In the genomic region with DNA sequence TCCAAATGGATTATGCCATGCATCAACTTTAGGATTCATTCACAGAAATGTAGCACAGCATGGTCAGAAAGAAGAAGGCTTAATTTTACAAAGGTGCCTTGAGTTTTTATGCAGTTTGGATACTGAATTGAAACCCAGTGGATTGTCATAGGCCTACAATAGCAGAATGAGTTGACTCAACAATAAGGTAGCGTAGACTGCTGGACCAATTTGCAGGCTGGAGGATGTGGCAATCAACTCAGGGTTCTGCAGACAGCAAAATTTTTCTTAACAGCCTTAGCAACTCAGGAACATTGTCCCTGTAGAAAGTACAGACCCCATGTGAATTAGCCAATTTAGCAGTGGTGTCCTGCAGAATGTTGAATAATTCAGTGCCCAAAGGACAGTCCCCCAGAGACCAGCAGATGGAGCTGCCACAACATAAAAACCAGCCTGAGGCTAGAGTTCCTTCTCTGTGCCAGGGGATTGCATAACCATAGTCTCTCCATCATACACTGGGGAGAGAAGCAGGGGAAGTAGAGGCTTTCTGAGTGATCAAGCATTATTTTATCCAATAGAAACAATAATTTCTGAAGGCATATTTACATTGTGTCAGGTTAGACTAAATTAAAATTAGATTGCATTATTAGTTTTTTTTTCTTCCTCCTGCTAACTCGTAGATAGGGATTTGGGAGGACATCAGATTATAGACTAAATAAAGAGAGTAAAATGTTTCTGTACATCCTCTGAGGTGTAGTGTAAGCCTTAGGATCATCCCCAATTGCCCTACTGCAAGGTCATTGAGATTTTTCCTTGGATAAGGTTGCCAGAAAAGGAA, we compare ENCODE assay signal across 8 cellular contexts. TPM values are rescaled to one million over a fixed set of nuclear protein-coding genes. Genes with fewer than 3 reads are reported as not detected.
A peak's percentile ranks its signal among the peaks of the same experiment; 100 is the strongest.
DNase-seq lines count a peak whose midpoint lies in the region; ATAC-seq and TF ChIP-seq lines count a peak whose summit lies in the region.

No MANE protein-coding gene starts in this region.

- no peaks in the 10 kb centered on the region for H3K9me3 ChIP-seq in neural cell (ENCODE audit: low read length)

- H3K27ac ChIP-seq in VCaP = no peak overlapping the region
- H3K27ac ChIP-seq in neural cell (ENCODE audit: low read length) = no peak overlapping the region

- TF ChIP-seq CTCF in AG04449 (IDR thresholded peaks at IDR 0.05; ENCODE audit: insufficient read depth, low read length, missing control alignments) (peak; percentile 70), GM06990 (IDR thresholded peaks at IDR 0.05; ENCODE audit: insufficient read depth, low read length, poor library complexity, severe bottlenecking) (peak; percentile 50), VCaP (conservative IDR thresholded peaks at IDR 0.05) (peak; percentile 81), fibroblast of pulmonary artery (IDR thresholded peaks at IDR 0.05; ENCODE audit: low read length, missing control alignments) (peak; percentile 81), neural cell (IDR thresholded peaks at IDR 0.05; ENCODE audit: poor library complexity, severe bottlenecking) (peak; percentile 50)

- DNase-seq in AG04449 (ENCODE audit: low read depth, low spot score) (no peak), GM06990 (ENCODE audit: extremely low read depth, insufficient read length) (no peak), NCI-H1694 (lab: John Stamatoyannopoulos, UW) (peak; percentile 10), fibroblast of pulmonary artery (ENCODE audit: low read depth) (peak; percentile 86), cortex of kidney (lab: John Stamatoyannopoulos, UW) (no peak)

- H3K27me3 ChIP-seq in GM06990 (replicated peaks; ENCODE audit: control insufficient read depth, insufficient read depth, low read length) (no peaks in the 10 kb centered on the region), neural cell (ENCODE audit: insufficient read depth, low read depth, low read length) (no peaks in the 10 kb centered on the region)

- no peaks in the 10 kb centered on the region for H3F3A ChIP-seq in neural cell (ENCODE audit: insufficient read depth, low read length, poor library complexity, severe bottlenecking)

- ATAC-seq in HG02763 (IDR thresholded peaks at IDR 0.05; ENCODE audit: unreplicated experiment) = no peak

- no peak overlapping the region for H3K4me3 ChIP-seq in AG04449 (ENCODE audit: low read depth, low read length)
- H3K4me3 ChIP-seq in GM06990 (replicated peaks; ENCODE audit: low read depth, low read length) = no peak overlapping the region
- H3K4me3 ChIP-seq in fibroblast of pulmonary artery (replicated peaks; ENCODE audit: low read depth, low read length) = no peak overlapping the region
- H3K4me3 ChIP-seq in neural cell (ENCODE audit: low read length) = no peak overlapping the region

- H3K36me3 ChIP-seq in GM06990 (ENCODE audit: control insufficient read depth, insufficient read depth, low read length) (peaks cover 1% of the 10 kb centered on the region; the same call in 1 of the 2 replicates), neural cell (ENCODE audit: insufficient read depth, low read length) (no peaks in the 10 kb centered on the region)

- H3K9me2 ChIP-seq in neural cell (ENCODE audit: insufficient read depth, low read length) = no peaks in the 10 kb centered on the region

- no peak overlapping the region for H2AFZ ChIP-seq in neural cell (ENCODE audit: low read depth, low read length)

- no peak overlapping the region for H3K9ac ChIP-seq in neural cell (ENCODE audit: low read length)

- peak; percentile 20 for TF ChIP-seq RAD21 in neural cell (conservative IDR thresholded peaks at IDR 0.05)

- no peak overlapping the region for H3K4me2 ChIP-seq in neural cell (ENCODE audit: low read length)

- no peak for TF ChIP-seq EP300 in neural cell (conservative IDR thresholded peaks at IDR 0.05; ENCODE audit: poor library complexity, severe bottlenecking)

- no peaks in the 10 kb centered on the region for H3K79me2 ChIP-seq in neural cell (replicated peaks; ENCODE audit: insufficient read depth, low read length)

- POLR2A ChIA-PET in AG04449 (lab: Yijun Ruan, JAX) = no interaction called here

- H4K20me1 ChIP-seq in neural cell (ENCODE audit: insufficient read depth) = no peaks in the 10 kb centered on the region

- CTCF ChIA-PET in AG04449 (lab: Yijun Ruan, JAX) = interaction anchor here (0.8 to 6.0 kb wide), 12 partner anchors 17 to 325 kb away, joined by 3 to 111 read pairs (median 6); partner anchors contain the start of genes NLRP14 and ZNF214

TF ChIP-seq in neural cell, 6 proteins besides CTCF, POLR2A, EP300 and RAD21:
- no peak for TF ChIP-seq MXI1 (conservative IDR thresholded peaks at IDR 0.05; ENCODE audit: poor library complexity, severe bottlenecking)
- no peak for TF ChIP-seq POLR2AphosphoS5 (IDR thresholded peaks at IDR 0.05)
- TF ChIP-seq TAF1 (IDR thresholded peaks at IDR 0.05; ENCODE audit: low read depth) = no peak
- TF ChIP-seq SMC3 (conservative IDR thresholded peaks at IDR 0.05; ENCODE audit: poor library complexity) = no peak
- TF ChIP-seq EZH2 (IDR thresholded peaks at IDR 0.05; ENCODE audit: borderline replicate concordance, insufficient read depth, low read length, poor library complexity, severe bottlenecking) = no peak
- TF ChIP-seq, protein P1, sequence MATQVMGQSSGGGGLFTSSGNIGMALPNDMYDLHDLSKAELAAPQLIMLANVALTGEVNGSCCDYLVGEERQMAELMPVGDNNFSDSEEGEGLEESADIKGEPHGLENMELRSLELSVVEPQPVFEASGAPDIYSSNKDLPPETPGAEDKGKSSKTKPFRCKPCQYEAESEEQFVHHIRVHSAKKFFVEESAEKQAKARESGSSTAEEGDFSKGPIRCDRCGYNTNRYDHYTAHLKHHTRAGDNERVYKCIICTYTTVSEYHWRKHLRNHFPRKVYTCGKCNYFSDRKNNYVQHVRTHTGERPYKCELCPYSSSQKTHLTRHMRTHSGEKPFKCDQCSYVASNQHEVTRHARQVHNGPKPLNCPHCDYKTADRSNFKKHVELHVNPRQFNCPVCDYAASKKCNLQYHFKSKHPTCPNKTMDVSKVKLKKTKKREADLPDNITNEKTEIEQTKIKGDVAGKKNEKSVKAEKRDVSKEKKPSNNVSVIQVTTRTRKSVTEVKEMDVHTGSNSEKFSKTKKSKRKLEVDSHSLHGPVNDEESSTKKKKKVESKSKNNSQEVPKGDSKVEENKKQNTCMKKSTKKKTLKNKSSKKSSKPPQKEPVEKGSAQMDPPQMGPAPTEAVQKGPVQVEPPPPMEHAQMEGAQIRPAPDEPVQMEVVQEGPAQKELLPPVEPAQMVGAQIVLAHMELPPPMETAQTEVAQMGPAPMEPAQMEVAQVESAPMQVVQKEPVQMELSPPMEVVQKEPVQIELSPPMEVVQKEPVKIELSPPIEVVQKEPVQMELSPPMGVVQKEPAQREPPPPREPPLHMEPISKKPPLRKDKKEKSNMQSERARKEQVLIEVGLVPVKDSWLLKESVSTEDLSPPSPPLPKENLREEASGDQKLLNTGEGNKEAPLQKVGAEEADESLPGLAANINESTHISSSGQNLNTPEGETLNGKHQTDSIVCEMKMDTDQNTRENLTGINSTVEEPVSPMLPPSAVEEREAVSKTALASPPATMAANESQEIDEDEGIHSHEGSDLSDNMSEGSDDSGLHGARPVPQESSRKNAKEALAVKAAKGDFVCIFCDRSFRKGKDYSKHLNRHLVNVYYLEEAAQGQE (IDR thresholded peaks at IDR 0.05; ENCODE audit: borderline replicate concordance) = no peak

RNA-seq across cellular contexts. Expression of gene MRPL17, which starts 20.3 kb away (rescaled TPM):
- 23.0 and 28.3 TPM in 2 replicates for polyA plus RNA-seq in neural cell
- polyA minus RNA-seq in neural cell = 21.1 and 23.4 TPM in 2 replicates

RNA-seq across cellular contexts. Expression of gene DCHS1, which starts 47.8 kb away (rescaled TPM):
- polyA plus RNA-seq in neural cell = 30.1 and 42.4 TPM in 2 replicates
- polyA minus RNA-seq in neural cell = 113 and 126 TPM in 2 replicates

Comparison
In these comparisons a context has a peak if more than half of its experiments do, and no peak if none do; other contexts are left out.
1. DNase-seq: peak in NCI-H1694 (single experiment) and fibroblast of pulmonary artery (single experiment); none in AG04449 (single experiment), GM06990 (single experiment) and cortex of kidney (single experiment).
2. Peak in every context shown above with its lines, with median percentiles within 50 percentile points of each other: CTCF ChIP-seq.